In the genomic region with DNA sequence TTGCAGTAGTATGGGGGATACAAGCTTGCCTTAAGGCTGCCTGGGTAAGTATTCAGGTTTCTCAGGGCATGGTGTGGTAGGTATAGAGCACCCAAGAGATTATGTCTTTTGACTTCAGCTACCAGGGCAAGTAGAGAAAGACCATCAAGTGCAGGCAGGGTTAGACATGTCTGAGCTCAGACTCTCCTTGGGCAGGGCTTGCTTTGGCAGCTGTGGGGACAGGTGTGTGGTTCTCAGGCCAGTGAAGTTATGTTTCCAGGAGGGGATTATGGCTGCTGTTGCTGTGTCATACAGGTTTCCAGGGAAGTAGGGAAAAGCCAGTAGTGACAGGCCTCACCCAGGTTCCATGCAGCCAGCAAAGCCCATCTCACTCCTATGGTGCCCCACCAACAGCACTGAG, we compare ENCODE assay signal across 38 cellular contexts.
"Had no signal": no experiment of that assay in that cellular context is flagged by ENCODE, and none has a peak within 500 bp of the region (broad histone marks: within the 10 kb centered on the region; RNA-seq: fewer than 3 reads in every experiment).

No MANE protein-coding gene starts in this region.

- H3K27ac Mint-ChIP-seq: activated B cell treated with CpG ODN at 0.5 μM for 24 hours; activated CD4-positive, alpha-beta memory T cell treated with anti-CD3 and anti-CD28 coated beads for 36 hours; activated CD4-positive, alpha-beta T cell treated with anti-CD3 and anti-CD28 coated beads, Interleukin-2, amount 10 ng/mL, durations not matched to agents 24 days and 14 days; activated CD8-positive, alpha-beta T cell treated with anti-CD3 and anti-CD28 coated beads for 36 hours; activated naive CD4-positive, alpha-beta T cell treated with anti-CD3 and anti-CD28 coated beads for 36 hours; activated naive CD8-positive, alpha-beta T cell treated with anti-CD3 and anti-CD28 coated beads for 36 hours; activated T-cell treated with anti-CD3 and anti-CD28 coated beads, Interleukin-2, amount 50 U/mL, for 72 hours; activated T-helper 1 cell treated with anti-CD3 and anti-CD28 coated beads, Interleukin-12 subunit alpha, Interleukin-12 subunit beta, Interleukin-2, Interleukin-4 antibody, amounts not matched to agents 30 ng/mL and 10 ng/mL and 1 ng/mL, durations not matched to agents 14 hours and 24 hours and 36 hours; activated T-helper 17 cell treated with anti-CD3 and anti-CD28 coated beads, Interleukin-2, amount 50 U/mL, for 72 hours; T-helper 1 cell treated with Interleukin-12 subunit alpha and Interleukin-12 subunit beta and Interleukin-4 antibody, amounts not matched to agents 30 μg/mL and 1 μg/mL, for 36 hours; T-helper 2 cell treated with Interferon-gamma antibody and Interleukin-4, amounts not matched to agents 5 μg/mL and 100 μg/mL, for 36 hours had no signal

- H3K36me3 Mint-ChIP-seq: activated CD4-positive, alpha-beta memory T cell treated with anti-CD3 and anti-CD28 coated beads for 36 hours; activated naive CD8-positive, alpha-beta T cell treated with anti-CD3 and anti-CD28 coated beads for 36 hours had no signal

- FAIRE-seq: astrocyte, bronchial epithelial cell, TTC549 had no signal

- H3K4me1 Mint-ChIP-seq: activated B cell treated with CpG ODN at 0.5 μM for 24 hours; activated CD4-positive, alpha-beta T cell treated with anti-CD3 and anti-CD28 coated beads, Interleukin-2, amount 10 ng/mL, durations not matched to agents 24 days and 14 days; activated naive CD8-positive, alpha-beta T cell treated with anti-CD3 and anti-CD28 coated beads for 36 hours; activated T-helper 17 cell treated with anti-CD3 and anti-CD28 coated beads, Interleukin-2, amount 50 U/mL, for 72 hours; central memory CD8-positive, alpha-beta T cell had no signal

- DNase-seq: activated B cell treated with CpG ODN at 0.5 μM for 24 hours; activated CD4-positive, alpha-beta memory T cell treated with anti-CD3 and anti-CD28 coated beads for 36 hours; activated CD4-positive, alpha-beta T cell treated with anti-CD3 and anti-CD28 coated beads for 4 hours; activated CD4-positive, alpha-beta T cell treated with anti-CD3 and anti-CD28 coated beads, Interleukin-2, amount 10 ng/mL, durations not matched to agents 24 days and 14 days; activated CD4-positive, alpha-beta T cell treated with anti-CD3 and anti-CD28 coated beads, Interleukin-2, amount 50 U/mL, for 1 hour; activated CD4-positive, alpha-beta T cell treated with anti-CD3 and anti-CD28 coated beads, Interleukin-2, amount 50 U/mL, for 4 hours; activated CD4-positive, CD25-positive, alpha-beta regulatory T cell treated with anti-CD3 and anti-CD28 coated beads, Interleukin-2, amount 50 U/mL, for 72 hours; activated CD8-positive, alpha-beta memory T cell treated with anti-CD3 and anti-CD28 coated beads, Interleukin-2, amount 50 U/mL, for 4 hours; activated CD8-positive, alpha-beta T cell treated with anti-CD3 and anti-CD28 coated beads for 36 hours; activated effector memory CD4-positive, alpha-beta T cell treated with anti-CD3 and anti-CD28 coated beads, Interleukin-2, amount 50 U/mL, for 16 hours; activated gamma-delta T cell treated with Interleukin-2 at 50 U/mL for 16 hours; activated naive CD4-positive, alpha-beta T cell; activated naive CD4-positive, alpha-beta T cell treated with anti-CD3 and anti-CD28 coated beads for 36 hours; activated naive CD4-positive, alpha-beta T cell treated with anti-CD3 and anti-CD28 coated beads, Interleukin-2, amount 50 U/mL, for 16 hours; activated naive CD8-positive, alpha-beta T cell treated with anti-CD3 and anti-CD28 coated beads for 36 hours; activated T-cell treated with anti-CD3 and anti-CD28 coated beads for 4 hours; activated T-cell treated with anti-CD3 and anti-CD28 coated beads, Interleukin-2, amount 50 U/mL, for 1 hour; activated T-cell treated with anti-CD3 and anti-CD28 coated beads, Interleukin-2, amount 50 U/mL, for 4 hours; activated T-cell treated with anti-CD3 and anti-CD28 coated beads, Interleukin-2, amount 50 U/mL, for 72 hours; adrenal gland; amniotic stem cell; brain microvascular endothelial cell; caudate nucleus; T-helper 1 cell; T-helper 2 cell; T-helper 9 cell had no signal

- H3K9me3 ChIP-seq: adrenal gland, body of pancreas had no signal

- H3K27me3 ChIP-seq: adrenal gland, body of pancreas, brain microvascular endothelial cell, cardiac muscle cell had no signal

- H3K4me3 ChIP-seq: adrenal gland, body of pancreas, cardiac muscle cell had no signal

- H3K4me3 Mint-ChIP-seq: activated B cell treated with CpG ODN at 0.5 μM for 24 hours; activated CD4-positive, alpha-beta memory T cell treated with anti-CD3 and anti-CD28 coated beads for 36 hours; activated CD4-positive, alpha-beta T cell treated with anti-CD3 and anti-CD28 coated beads, Interleukin-2, amount 10 ng/mL, durations not matched to agents 24 days and 14 days; activated CD8-positive, alpha-beta T cell treated with anti-CD3 and anti-CD28 coated beads for 36 hours; activated naive CD4-positive, alpha-beta T cell treated with anti-CD3 and anti-CD28 coated beads for 36 hours; activated naive CD8-positive, alpha-beta T cell treated with anti-CD3 and anti-CD28 coated beads for 36 hours; activated T-cell treated with anti-CD3 and anti-CD28 coated beads, Interleukin-2, amount 50 U/mL, for 4 hours; activated T-cell treated with anti-CD3 and anti-CD28 coated beads, Interleukin-2, amount 50 U/mL, for 72 hours; activated T-helper 1 cell treated with anti-CD3 and anti-CD28 coated beads, Interleukin-12 subunit alpha, Interleukin-12 subunit beta, Interleukin-2, Interleukin-4 antibody, amounts not matched to agents 30 ng/mL and 10 ng/mL and 1 ng/mL, durations not matched to agents 14 hours and 24 hours and 36 hours; activated T-helper 17 cell treated with anti-CD3 and anti-CD28 coated beads, Interleukin-2, amount 50 U/mL, for 72 hours; central memory CD8-positive, alpha-beta T cell; T-helper 1 cell treated with Interleukin-12 subunit alpha and Interleukin-12 subunit beta and Interleukin-4 antibody, amounts not matched to agents 30 μg/mL and 1 μg/mL, for 36 hours; T-helper 2 cell treated with Interferon-gamma antibody and Interleukin-4, amounts not matched to agents 5 μg/mL and 100 μg/mL, for 36 hours had no signal

- H3K9me3 Mint-ChIP-seq: activated CD4-positive, alpha-beta T cell treated with anti-CD3 and anti-CD28 coated beads, Interleukin-2, amount 10 ng/mL, durations not matched to agents 24 days and 14 days; activated T-helper 1 cell treated with anti-CD3 and anti-CD28 coated beads, Interleukin-12 subunit alpha, Interleukin-12 subunit beta, Interleukin-2, Interleukin-4 antibody, amounts not matched to agents 30 ng/mL and 10 ng/mL and 1 ng/mL, durations not matched to agents 14 hours and 24 hours and 36 hours; activated T-helper 17 cell treated with anti-CD3 and anti-CD28 coated beads, Interleukin-2, amount 50 U/mL, for 72 hours; T-helper 1 cell treated with Interleukin-12 subunit alpha and Interleukin-12 subunit beta and Interleukin-4 antibody, amounts not matched to agents 30 μg/mL and 1 μg/mL, for 36 hours had no signal

- H3K27me3 Mint-ChIP-seq: activated B cell treated with CpG ODN at 0.5 μM for 24 hours; activated CD4-positive, alpha-beta memory T cell treated with anti-CD3 and anti-CD28 coated beads for 36 hours; activated CD4-positive, alpha-beta T cell treated with anti-CD3 and anti-CD28 coated beads, Interleukin-2, amount 10 ng/mL, durations not matched to agents 24 days and 14 days; activated CD8-positive, alpha-beta T cell treated with anti-CD3 and anti-CD28 coated beads for 36 hours; activated naive CD8-positive, alpha-beta T cell treated with anti-CD3 and anti-CD28 coated beads for 36 hours; activated T-helper 17 cell treated with anti-CD3 and anti-CD28 coated beads, Interleukin-2, amount 50 U/mL, for 72 hours; central memory CD8-positive, alpha-beta T cell had no signal

- H3K27ac ChIP-seq: adrenal gland, body of pancreas, brain microvascular endothelial cell, cardiac muscle cell, VCaP had no signal

- H3K4me1 ChIP-seq: adrenal gland, body of pancreas had no signal

- ATAC-seq: activated CD8-positive, alpha-beta T cell treated with anti-CD3 and anti-CD28 coated beads for 36 hours; activated naive CD4-positive, alpha-beta T cell treated with anti-CD3 and anti-CD28 coated beads, Interleukin-2, amount 50 U/mL, for 72 hours; activated T-cell treated with anti-CD3 and anti-CD28 coated beads, Interleukin-2, amount 50 U/mL, for 4 hours; activated T-cell treated with anti-CD3 and anti-CD28 coated beads, Interleukin-2, amount 50 U/mL, for 72 hours; activated T-helper 17 cell treated with anti-CD3 and anti-CD28 coated beads, Interleukin-2, amount 50 U/mL, for 72 hours; body of pancreas had no signal

- H3K36me3 ChIP-seq: adrenal gland, brain microvascular endothelial cell, cardiac muscle cell had no signal
